In the genomic region with DNA sequence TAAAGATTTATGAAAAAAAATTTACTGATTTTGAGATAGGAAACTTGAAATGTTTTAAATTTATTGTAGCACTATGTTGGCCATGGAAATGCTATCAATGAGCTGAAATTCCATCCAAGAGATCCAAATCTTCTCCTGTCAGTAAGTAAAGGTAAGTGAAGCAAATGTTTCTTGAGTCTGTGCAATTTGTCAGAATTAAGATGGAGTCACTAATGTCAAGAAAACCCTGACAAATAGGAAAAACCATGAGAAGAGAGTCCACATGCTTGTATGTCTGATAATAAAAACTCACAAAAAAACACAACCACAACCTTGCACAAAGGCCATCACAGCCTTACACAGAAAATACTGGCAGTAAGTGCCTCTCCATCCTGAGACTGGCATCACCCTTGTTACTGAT, we compare ENCODE assay signal across 1 cellular context.
TF ChIP-seq lines count a peak whose summit lies in the region.

No MANE protein-coding gene starts in this region.

TF ChIP-seq in GM12878, 131 proteins besides CTCF, POLR2A, EP300 and RAD21:
- TF ChIP-seq, protein P1, sequence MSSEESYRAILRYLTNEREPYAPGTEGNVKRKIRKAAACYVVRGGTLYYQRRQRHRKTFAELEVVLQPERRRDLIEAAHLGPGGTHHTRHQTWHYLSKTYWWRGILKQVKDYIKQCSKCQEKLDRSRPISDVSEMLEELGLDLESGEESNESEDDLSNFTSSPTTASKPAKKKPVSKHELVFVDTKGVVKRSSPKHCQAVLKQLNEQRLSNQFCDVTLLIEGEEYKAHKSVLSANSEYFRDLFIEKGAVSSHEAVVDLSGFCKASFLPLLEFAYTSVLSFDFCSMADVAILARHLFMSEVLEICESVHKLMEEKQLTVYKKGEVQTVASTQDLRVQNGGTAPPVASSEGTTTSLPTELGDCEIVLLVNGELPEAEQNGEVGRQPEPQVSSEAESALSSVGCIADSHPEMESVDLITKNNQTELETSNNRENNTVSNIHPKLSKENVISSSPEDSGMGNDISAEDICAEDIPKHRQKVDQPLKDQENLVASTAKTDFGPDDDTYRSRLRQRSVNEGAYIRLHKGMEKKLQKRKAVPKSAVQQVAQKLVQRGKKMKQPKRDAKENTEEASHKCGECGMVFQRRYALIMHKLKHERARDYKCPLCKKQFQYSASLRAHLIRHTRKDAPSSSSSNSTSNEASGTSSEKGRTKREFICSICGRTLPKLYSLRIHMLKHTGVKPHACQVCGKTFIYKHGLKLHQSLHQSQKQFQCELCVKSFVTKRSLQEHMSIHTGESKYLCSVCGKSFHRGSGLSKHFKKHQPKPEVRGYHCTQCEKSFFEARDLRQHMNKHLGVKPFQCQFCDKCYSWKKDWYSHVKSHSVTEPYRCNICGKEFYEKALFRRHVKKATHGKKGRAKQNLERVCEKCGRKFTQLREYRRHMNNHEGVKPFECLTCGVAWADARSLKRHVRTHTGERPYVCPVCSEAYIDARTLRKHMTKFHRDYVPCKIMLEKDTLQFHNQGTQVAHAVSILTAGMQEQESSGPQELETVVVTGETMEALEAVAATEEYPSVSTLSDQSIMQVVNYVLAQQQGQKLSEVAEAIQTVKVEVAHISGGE (CRISPR knock-in tag; IDR thresholded peaks at IDR 0.05): 0 out of 2 replicates have a peak, but pooled peaks have one; percentile 18
- TF ChIP-seq, protein P2, sequence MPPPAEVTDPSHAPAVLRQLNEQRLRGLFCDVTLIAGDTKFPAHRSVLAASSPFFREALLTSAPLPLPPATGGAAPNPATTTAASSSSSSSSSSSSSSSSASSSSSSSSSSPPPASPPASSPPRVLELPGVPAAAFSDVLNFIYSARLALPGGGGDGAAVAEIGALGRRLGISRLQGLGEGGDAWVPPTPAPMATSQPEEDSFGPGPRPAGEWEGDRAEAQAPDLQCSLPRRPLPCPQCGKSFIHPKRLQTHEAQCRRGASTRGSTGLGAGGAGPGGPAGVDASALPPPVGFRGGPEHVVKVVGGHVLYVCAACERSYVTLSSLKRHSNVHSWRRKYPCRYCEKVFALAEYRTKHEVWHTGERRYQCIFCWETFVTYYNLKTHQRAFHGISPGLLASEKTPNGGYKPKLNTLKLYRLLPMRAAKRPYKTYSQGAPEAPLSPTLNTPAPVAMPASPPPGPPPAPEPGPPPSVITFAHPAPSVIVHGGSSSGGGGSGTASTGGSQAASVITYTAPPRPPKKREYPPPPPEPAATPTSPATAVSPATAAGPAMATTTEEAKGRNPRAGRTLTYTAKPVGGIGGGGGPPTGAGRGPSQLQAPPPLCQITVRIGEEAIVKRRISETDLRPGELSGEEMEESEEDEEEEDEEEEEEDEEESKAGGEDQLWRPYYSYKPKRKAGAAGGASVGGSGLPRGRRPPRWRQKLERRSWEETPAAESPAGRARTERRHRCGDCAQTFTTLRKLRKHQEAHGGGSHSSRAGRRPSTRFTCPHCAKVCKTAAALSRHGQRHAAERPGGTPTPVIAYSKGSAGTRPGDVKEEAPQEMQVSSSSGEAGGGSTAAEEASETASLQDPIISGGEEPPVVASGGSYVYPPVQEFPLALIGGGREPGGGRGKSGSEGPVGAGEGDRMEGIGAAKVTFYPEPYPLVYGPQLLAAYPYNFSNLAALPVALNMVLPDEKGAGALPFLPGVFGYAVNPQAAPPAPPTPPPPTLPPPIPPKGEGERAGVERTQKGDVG (CRISPR knock-in tag; IDR thresholded peaks at IDR 0.05): 0 out of 2 replicates have a peak, but pooled peaks have one; percentile 15
- TF ChIP-seq MEF2B (IDR thresholded peaks at IDR 0.05; ENCODE audit: partially characterized antibody, poor library complexity, severe bottlenecking): no peak
- TF ChIP-seq, protein P3, sequence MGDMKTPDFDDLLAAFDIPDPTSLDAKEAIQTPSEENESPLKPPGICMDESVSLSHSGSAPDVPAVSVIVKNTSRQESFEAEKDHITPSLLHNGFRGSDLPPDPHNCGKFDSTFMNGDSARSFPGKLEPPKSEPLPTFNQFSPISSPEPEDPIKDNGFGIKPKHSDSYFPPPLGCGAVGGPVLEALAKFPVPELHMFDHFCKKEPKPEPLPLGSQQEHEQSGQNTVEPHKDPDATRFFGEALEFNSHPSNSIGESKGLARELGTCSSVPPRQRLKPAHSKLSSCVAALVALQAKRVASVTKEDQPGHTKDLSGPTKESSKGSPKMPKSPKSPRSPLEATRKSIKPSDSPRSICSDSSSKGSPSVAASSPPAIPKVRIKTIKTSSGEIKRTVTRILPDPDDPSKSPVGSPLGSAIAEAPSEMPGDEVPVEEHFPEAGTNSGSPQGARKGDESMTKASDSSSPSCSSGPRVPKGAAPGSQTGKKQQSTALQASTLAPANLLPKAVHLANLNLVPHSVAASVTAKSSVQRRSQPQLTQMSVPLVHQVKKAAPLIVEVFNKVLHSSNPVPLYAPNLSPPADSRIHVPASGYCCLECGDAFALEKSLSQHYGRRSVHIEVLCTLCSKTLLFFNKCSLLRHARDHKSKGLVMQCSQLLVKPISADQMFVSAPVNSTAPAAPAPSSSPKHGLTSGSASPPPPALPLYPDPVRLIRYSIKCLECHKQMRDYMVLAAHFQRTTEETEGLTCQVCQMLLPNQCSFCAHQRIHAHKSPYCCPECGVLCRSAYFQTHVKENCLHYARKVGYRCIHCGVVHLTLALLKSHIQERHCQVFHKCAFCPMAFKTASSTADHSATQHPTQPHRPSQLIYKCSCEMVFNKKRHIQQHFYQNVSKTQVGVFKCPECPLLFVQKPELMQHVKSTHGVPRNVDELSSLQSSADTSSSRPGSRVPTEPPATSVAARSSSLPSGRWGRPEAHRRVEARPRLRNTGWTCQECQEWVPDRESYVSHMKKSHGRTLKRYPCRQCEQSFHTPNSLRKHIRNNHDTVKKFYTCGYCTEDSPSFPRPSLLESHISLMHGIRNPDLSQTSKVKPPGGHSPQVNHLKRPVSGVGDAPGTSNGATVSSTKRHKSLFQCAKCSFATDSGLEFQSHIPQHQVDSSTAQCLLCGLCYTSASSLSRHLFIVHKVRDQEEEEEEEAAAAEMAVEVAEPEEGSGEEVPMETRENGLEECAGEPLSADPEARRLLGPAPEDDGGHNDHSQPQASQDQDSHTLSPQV (IDR thresholded peaks at IDR 0.05): peak; percentile 97
- TF ChIP-seq, protein P4, sequence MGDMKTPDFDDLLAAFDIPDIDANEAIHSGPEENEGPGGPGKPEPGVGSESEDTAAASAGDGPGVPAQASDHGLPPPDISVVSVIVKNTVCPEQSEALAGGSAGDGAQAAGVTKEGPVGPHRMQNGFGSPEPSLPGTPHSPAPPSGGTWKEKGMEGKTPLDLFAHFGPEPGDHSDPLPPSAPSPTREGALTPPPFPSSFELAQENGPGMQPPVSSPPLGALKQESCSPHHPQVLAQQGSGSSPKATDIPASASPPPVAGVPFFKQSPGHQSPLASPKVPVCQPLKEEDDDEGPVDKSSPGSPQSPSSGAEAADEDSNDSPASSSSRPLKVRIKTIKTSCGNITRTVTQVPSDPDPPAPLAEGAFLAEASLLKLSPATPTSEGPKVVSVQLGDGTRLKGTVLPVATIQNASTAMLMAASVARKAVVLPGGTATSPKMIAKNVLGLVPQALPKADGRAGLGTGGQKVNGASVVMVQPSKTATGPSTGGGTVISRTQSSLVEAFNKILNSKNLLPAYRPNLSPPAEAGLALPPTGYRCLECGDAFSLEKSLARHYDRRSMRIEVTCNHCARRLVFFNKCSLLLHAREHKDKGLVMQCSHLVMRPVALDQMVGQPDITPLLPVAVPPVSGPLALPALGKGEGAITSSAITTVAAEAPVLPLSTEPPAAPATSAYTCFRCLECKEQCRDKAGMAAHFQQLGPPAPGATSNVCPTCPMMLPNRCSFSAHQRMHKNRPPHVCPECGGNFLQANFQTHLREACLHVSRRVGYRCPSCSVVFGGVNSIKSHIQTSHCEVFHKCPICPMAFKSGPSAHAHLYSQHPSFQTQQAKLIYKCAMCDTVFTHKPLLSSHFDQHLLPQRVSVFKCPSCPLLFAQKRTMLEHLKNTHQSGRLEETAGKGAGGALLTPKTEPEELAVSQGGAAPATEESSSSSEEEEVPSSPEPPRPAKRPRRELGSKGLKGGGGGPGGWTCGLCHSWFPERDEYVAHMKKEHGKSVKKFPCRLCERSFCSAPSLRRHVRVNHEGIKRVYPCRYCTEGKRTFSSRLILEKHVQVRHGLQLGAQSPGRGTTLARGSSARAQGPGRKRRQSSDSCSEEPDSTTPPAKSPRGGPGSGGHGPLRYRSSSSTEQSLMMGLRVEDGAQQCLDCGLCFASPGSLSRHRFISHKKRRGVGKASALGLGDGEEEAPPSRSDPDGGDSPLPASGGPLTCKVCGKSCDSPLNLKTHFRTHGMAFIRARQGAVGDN (IDR thresholded peaks at IDR 0.05): peak; percentile 86
- TF ChIP-seq, protein P5, sequence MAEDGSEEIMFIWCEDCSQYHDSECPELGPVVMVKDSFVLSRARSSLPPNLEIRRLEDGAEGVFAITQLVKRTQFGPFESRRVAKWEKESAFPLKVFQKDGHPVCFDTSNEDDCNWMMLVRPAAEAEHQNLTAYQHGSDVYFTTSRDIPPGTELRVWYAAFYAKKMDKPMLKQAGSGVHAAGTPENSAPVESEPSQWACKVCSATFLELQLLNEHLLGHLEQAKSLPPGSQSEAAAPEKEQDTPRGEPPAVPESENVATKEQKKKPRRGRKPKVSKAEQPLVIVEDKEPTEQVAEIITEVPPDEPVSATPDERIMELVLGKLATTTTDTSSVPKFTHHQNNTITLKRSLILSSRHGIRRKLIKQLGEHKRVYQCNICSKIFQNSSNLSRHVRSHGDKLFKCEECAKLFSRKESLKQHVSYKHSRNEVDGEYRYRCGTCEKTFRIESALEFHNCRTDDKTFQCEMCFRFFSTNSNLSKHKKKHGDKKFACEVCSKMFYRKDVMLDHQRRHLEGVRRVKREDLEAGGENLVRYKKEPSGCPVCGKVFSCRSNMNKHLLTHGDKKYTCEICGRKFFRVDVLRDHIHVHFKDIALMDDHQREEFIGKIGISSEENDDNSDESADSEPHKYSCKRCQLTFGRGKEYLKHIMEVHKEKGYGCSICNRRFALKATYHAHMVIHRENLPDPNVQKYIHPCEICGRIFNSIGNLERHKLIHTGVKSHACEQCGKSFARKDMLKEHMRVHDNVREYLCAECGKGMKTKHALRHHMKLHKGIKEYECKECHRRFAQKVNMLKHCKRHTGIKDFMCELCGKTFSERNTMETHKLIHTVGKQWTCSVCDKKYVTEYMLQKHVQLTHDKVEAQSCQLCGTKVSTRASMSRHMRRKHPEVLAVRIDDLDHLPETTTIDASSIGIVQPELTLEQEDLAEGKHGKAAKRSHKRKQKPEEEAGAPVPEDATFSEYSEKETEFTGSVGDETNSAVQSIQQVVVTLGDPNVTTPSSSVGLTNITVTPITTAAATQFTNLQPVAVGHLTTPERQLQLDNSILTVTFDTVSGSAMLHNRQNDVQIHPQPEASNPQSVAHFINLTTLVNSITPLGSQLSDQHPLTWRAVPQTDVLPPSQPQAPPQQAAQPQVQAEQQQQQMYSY (CRISPR knock-in tag; IDR thresholded peaks at IDR 0.05): 0 out of 2 replicates have a peak, but pooled peaks have one; percentile 28
